In the genomic region with DNA sequence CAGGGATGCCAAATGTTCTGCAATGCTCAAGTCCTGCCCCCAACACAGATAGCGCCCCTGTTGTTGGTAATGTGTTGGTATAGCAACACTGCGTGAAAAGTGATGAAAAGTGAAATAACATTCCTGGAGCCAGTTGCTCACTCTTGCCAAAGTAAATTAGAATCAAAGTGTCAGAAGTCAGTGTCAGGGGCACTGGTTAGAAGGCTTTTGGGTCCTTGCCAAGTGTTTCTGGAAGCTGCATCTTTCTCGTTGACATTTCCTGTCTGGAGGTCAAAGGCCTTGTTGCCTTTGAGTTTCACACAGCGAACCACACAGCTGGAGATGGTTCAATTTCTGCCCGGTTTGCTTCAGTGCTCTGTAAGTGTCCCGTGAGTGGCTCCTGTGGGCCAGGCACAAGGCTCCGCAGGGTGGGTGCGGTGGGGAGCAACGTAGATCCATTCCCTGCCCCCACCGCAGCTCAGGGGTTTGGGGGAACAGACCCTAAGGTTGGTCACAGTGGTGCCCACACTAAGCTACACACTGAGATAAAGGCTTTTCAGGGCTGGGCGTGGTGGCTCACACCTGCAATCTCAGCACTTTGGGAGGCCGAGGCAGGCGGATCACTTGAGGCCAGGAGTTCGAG, we compare ENCODE assay signal across 7 cellular contexts. TPM values are rescaled to one million over a fixed set of nuclear protein-coding genes. Genes with fewer than 3 reads are reported as not detected.
DNase-seq lines count a peak whose midpoint lies in the region; ATAC-seq lines count a peak whose summit lies in the region.
"Had no signal": no experiment of that assay in that cellular context is flagged by ENCODE, and none has a peak within 500 bp of the region (broad histone marks: within the 10 kb centered on the region; RNA-seq: fewer than 3 reads in every experiment).

No MANE protein-coding gene starts in this region.

- in situ Hi-C loops in Caki2 (cut with HindIII; ENCODE audit: low pct_unique_long_range_greater_than_20kb, low sequenced_read_pairs) = no loop called here

- ATAC-seq in HG03280 (IDR thresholded peaks at IDR 0.05; ENCODE audit: unreplicated experiment) = no peak

- DNase-seq in Caki2 (ENCODE audit: low read depth) (peak; percentile 87), OCI-M1 (lab: John Stamatoyannopoulos, UW) (peak; percentile 14), kidney glomerular epithelial cell (lab: John Stamatoyannopoulos, UW) (peak; percentile 66), GDM1 (lab: John Stamatoyannopoulos, UW) (no peak), NCI-H345 (lab: John Stamatoyannopoulos, UW) (no peak)
- DNase-seq: NCI-H526 had no signal

RNA-seq across cellular contexts. Expression of gene SLC16A5, which starts 3.6 kb away (rescaled TPM):
- 3.0 and 4.4 TPM in 2 replicates for total RNA-seq in Caki2 (2014; rRNA removed; shearing (Covaris generic); ENCODE audit: low replicate concordance)

RNA-seq across cellular contexts. Expression of gene ARMC7, which starts 25.6 kb away (rescaled TPM):
- total RNA-seq in Caki2 (2014; rRNA removed; shearing (Covaris generic); ENCODE audit: low replicate concordance) = 15.8 and 17.4 TPM in 2 replicates

RNA-seq across cellular contexts. Expression of gene KCTD2, which starts 37.1 kb away (rescaled TPM):
- 17.9 and 26.6 TPM in 2 replicates for total RNA-seq in Caki2 (2014; rRNA removed; shearing (Covaris generic); ENCODE audit: low replicate concordance)

RNA-seq across cellular contexts. Expression of gene ATP5PD, which starts 37.4 kb away (rescaled TPM):
- total RNA-seq in Caki2 (2014; rRNA removed; shearing (Covaris generic); ENCODE audit: low replicate concordance) = 289 and 430 TPM in 2 replicates

RNA-seq across cellular contexts. Expression of gene NT5C, which starts 47.4 kb away (rescaled TPM):
- 135 and 304 TPM in 2 replicates for total RNA-seq in Caki2 (2014; rRNA removed; shearing (Covaris generic); ENCODE audit: low replicate concordance)

Comparison
In these comparisons a context has a peak if more than half of its experiments do, and no peak if none do; other contexts are left out.
1. DNase-seq: peak in Caki2 (single experiment), OCI-M1 (single experiment) and kidney glomerular epithelial cell (single experiment); none in GDM1 (single experiment) and NCI-H345 (single experiment).